In the genomic region with DNA sequence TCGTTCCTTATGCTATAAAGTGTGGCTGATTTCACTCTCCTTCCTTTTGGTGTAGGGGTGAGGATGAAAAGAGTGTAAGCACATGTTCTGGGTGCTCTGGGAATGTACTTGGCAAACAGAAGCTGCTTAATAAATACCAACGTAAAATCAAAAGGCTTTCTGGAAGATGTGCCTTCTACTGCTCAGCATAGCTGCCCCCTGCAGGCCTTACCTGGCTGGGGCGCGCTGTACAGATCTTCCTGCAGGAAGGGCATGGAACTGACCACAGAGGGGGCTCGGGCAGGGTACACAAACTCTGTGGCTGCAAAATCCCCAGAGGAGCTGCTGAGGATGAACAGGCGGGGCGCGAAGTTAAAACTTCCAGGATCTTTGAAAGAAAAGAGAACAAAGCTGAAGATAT, we compare ENCODE assay signal across 1 cellular context.
TF ChIP-seq lines count a peak whose summit lies in the region.

No MANE protein-coding gene starts in this region.

TF ChIP-seq in K562, 482 proteins besides CTCF, POLR2A, EP300 and RAD21 (continued from another document):
- TF ChIP-seq MAFG (tag; conservative IDR thresholded peaks at IDR 0.05) (no peak), HMG20A (CRISPR knock-in tag; conservative IDR thresholded peaks at IDR 0.05) (no peak), ZNF143 (CRISPR knock-in tag; IDR thresholded peaks at IDR 0.05) (no peak), EP400 (IDR thresholded peaks at IDR 0.05) (no peak), EZH2 (IDR thresholded peaks at IDR 0.05; ENCODE audit: borderline replicate concordance, low read depth, low read length) (no peak)
